In genomic region chr5:66551338-66551737, GRCh38 we compare ENCODE assay signal across 27 cellular contexts. TPM values are rescaled to one million over a fixed set of nuclear protein-coding genes. Genes with fewer than 3 reads are reported as not detected.
DNase-seq lines count a peak whose midpoint lies in the region; ATAC-seq, FAIRE-seq and TF ChIP-seq lines count a peak whose summit lies in the region.
"Had no signal": no experiment of that assay in that cellular context is flagged by ENCODE, and none has a peak within 500 bp of the region (broad histone marks: within the 10 kb centered on the region; RNA-seq: fewer than 3 reads in every experiment).

No MANE protein-coding gene starts in this region.

- H2BK120ac ChIP-seq in mesendoderm (ENCODE audit: low read depth, low read length), result no peak overlapping the region

- H3F3A ChIP-seq in MM.1S (ENCODE audit: insufficient read depth, low read length), result peaks cover 5% of the 10 kb centered on the region; the same call in 1 of the 2 replicates

- H3K4ac ChIP-seq in mesendoderm (ENCODE audit: low read depth, low read length), result no peak overlapping the region

- no peak overlapping the region for H4K8ac ChIP-seq in mesendoderm (ENCODE audit: low read depth, low read length)

- no peak overlapping the region for H3K23ac ChIP-seq in mesendoderm (ENCODE audit: low read length)

- ATAC-seq in left cardiac atrium, result peak; percentile 12 to 57
- ATAC-seq: A549, GM12878 had no signal

- H2AK5ac ChIP-seq in mesendoderm (ENCODE audit: low read length), result no peak overlapping the region

- no peak overlapping the region for H2BK5ac ChIP-seq in mesendoderm (ENCODE audit: low read length)

- H3K4me1 ChIP-seq in left ventricle myocardium inferior (no peaks in the 10 kb centered on the region), mesendoderm (ENCODE audit: control insufficient read depth, low read depth, low read length) (no peaks in the 10 kb centered on the region), MM.1S (ENCODE audit: low read length) (peaks cover 17% of the 10 kb centered on the region)
- H3K4me1 ChIP-seq: A549 had no signal

- no peaks in the 10 kb centered on the region for H4K20me1 ChIP-seq in MM.1S (ENCODE audit: insufficient read depth, low read length)
- H4K20me1 ChIP-seq: BLaER1 treated with 17β-estradiol and CSF1 and Interleukin-3, amounts not matched to agents 10 nM and 100 nM had no signal

- H2AFZ ChIP-seq in MM.1S (ENCODE audit: low read length), result no peak overlapping the region

- intact Hi-C loops in left cardiac atrium (cut with DNase I) (no loop called here), left ventricle myocardium inferior (cut with micrococcal nuclease) (no loop called here), posterior vena cava (cut with DNase I) (no loop called here)

- no peak overlapping the region for H4K5ac ChIP-seq in mesendoderm (ENCODE audit: low read length)

- H3K18ac ChIP-seq in mesendoderm (ENCODE audit: low read length), result no peak overlapping the region

- no peaks in the 10 kb centered on the region for H3K79me1 ChIP-seq in mesendoderm (ENCODE audit: low read length)

- FAIRE-seq in GM19239 (lab: Jason Lieb, UNC), result no peak
- FAIRE-seq: A549, GM12878, GM12892, GM18507 had no signal

- H3K4me2 ChIP-seq in mesendoderm (ENCODE audit: low read length) (no peak overlapping the region), MM.1S (ENCODE audit: low read depth, low read length) (no peak overlapping the region)
- H3K4me2 ChIP-seq: A549 had no signal

- no peak overlapping the region for H3K56ac ChIP-seq in mesendoderm (ENCODE audit: low read length)

- H3K27me3 ChIP-seq in left ventricle myocardium inferior (ENCODE audit: low read depth) (no peaks in the 10 kb centered on the region), mesendoderm (ENCODE audit: insufficient read depth, low read length, poor library complexity) (no peaks in the 10 kb centered on the region), MM.1S (replicated peaks; ENCODE audit: insufficient read depth, low read length) (no peaks in the 10 kb centered on the region)
- H3K27me3 ChIP-seq: BLaER1 treated with 17β-estradiol and CSF1 and Interleukin-3, amounts not matched to agents 10 nM and 100 nM had no signal

- no peak overlapping the region for H2BK15ac ChIP-seq in mesendoderm (replicated peaks; ENCODE audit: low read depth)

- H3K27ac ChIP-seq in left ventricle myocardium inferior (replicated peaks) (no peak overlapping the region), mesendoderm (ENCODE audit: low read depth, low read length) (no peak overlapping the region), MM.1S (ENCODE audit: low read length) (no peak overlapping the region)
- H3K27ac ChIP-seq: 22Rv1; A549; BLaER1 treated with 17β-estradiol and CSF1 and Interleukin-3, amounts not matched to agents 10 nM and 100 nM; C4-2B had no signal

- TF ChIP-seq CTCF in left ventricle myocardium inferior (IDR thresholded peaks at IDR 0.05; ENCODE audit: borderline replicate concordance) (no peak), fibroblast of the aortic adventitia (IDR thresholded peaks at IDR 0.05; ENCODE audit: insufficient read depth, low read length) (no peak), MM.1S (IDR thresholded peaks at IDR 0.05; ENCODE audit: low read length) (no peak)

- H3K9me2 ChIP-seq in MM.1S (replicated peaks; ENCODE audit: insufficient read depth, low read length), result no peaks in the 10 kb centered on the region

- H3K9ac ChIP-seq in mesendoderm (ENCODE audit: low read length) (no peak overlapping the region), MM.1S (ENCODE audit: low read length) (no peak overlapping the region)
- H3K9ac ChIP-seq: BLaER1 treated with 17β-estradiol and CSF1 and Interleukin-3, amounts not matched to agents 10 nM and 100 nM had no signal

- no peaks in the 10 kb centered on the region for H3K79me2 ChIP-seq in mesendoderm (ENCODE audit: control insufficient read depth, insufficient read depth, low read length)
- H3K79me2 ChIP-seq in MM.1S (ENCODE audit: low read length), result no peaks in the 10 kb centered on the region

- H3K9me3 ChIP-seq in left ventricle myocardium inferior (replicated peaks) (peaks cover 23% of the 10 kb centered on the region), MM.1S (replicated peaks; ENCODE audit: insufficient read depth, low read length) (no peaks in the 10 kb centered on the region)

- H3K4me3 ChIP-seq in left ventricle myocardium inferior, result no peak overlapping the region
- H3K4me3 ChIP-seq in fibroblast of the aortic adventitia (ENCODE audit: low read depth, low read length), result no peak overlapping the region
- H3K4me3 ChIP-seq in mesendoderm (ENCODE audit: low read length), result no peak overlapping the region
- H3K4me3 ChIP-seq in MM.1S (ENCODE audit: low read length), result no peak overlapping the region
- H3K4me3 ChIP-seq: A549; BLaER1 treated with 17β-estradiol and CSF1 and Interleukin-3, amounts not matched to agents 10 nM and 100 nM; GM12878 had no signal

- DNase-seq in left cardiac atrium, result no peak
- DNase-seq in left ventricle myocardium inferior, result no peak
- DNase-seq in fibroblast of the aortic adventitia (ENCODE audit: low read depth), result peak; percentile 23
- peak; percentile 82 for DNase-seq in mesendoderm
- no peak for DNase-seq in MM.1S
- no peak for DNase-seq in posterior vena cava (ENCODE audit: low spot score)
- no peak for DNase-seq in GM19239 (ENCODE audit: insufficient read length, low spot score)
- DNase-seq: AML-193; CD4-positive, alpha-beta memory T cell; CD4-positive, CD25-positive, alpha-beta regulatory T cell; CD8-positive, alpha-beta memory T cell; COR-L47; DMS 273 treated with DMSO at 0.1 percent for 48 hours; DMS153; DMS53; DMS79; DND-41; EL; GDM1 had no signal

- H3K36me3 ChIP-seq in left ventricle myocardium inferior (no peaks in the 10 kb centered on the region), mesendoderm (ENCODE audit: control insufficient read depth, insufficient read depth, low read length) (no peaks in the 10 kb centered on the region), MM.1S (replicated peaks; ENCODE audit: insufficient read depth, low read length) (no peaks in the 10 kb centered on the region)
- H3K36me3 ChIP-seq: BLaER1 treated with 17β-estradiol and CSF1 and Interleukin-3, amounts not matched to agents 10 nM and 100 nM had no signal

- WGBS in mesendoderm (ENCODE audit: extremely low coverage, insufficient coverage, low lambda C conversion rate), result no CpG with 5 or more reads among the region's 2 CpGs

RNA-seq across cellular contexts. Expression of gene MAST4, which starts 44.9 kb away (rescaled TPM):
- 10 to 100 TPM; 41.1 to 64.8 TPM for total RNA-seq in left cardiac atrium
- total RNA-seq in left ventricle myocardium inferior, result 55.7 TPM
- 16.8 and 23.2 TPM in 2 replicates for total RNA-seq in fibroblast of the aortic adventitia (ENCODE audit: low replicate concordance)
- 4.1 TPM for polyA plus RNA-seq in mesendoderm (2013, experiment 1 of 2)
- 3.7 TPM for polyA plus RNA-seq in mesendoderm (2013, experiment 2 of 2)
- 10 to 100 TPM; 36.4 to 45.6 TPM for total RNA-seq in posterior vena cava
- total RNA-seq: G401 had no signal

Comparison
In these comparisons a context has a peak if more than half of its experiments do, and no peak if none do; other contexts are left out.
1. DNase-seq: peak in fibroblast of the aortic adventitia (single experiment) and mesendoderm (single experiment); none in left cardiac atrium (single experiment), left ventricle myocardium inferior (single experiment), MM.1S (single experiment), posterior vena cava (single experiment) and GM19239 (single experiment).